ENCODE assay signal across 16 cellular contexts in the genomic region with DNA sequence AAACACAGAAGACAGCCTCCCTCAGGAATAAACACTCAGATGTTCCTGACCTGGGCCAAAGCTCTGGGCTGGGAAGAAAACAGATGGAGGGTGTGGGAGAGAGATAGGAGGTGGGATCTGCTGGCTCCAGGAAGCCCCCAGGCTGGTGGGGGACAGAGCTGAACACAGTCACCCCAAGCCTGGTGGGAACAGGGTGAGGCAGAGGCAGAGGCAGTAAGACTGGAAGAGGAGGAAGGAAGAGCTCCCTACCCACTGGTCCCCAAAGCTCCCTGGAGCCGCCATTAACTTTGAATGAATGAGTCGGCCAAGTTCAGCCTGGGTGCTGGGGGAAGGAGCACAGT. TPM values are rescaled to one million over a fixed set of nuclear protein-coding genes. Genes with fewer than 3 reads are reported as not detected.
"Had no signal": no experiment of that assay in that cellular context is flagged by ENCODE, and none has a peak within 500 bp of the region (broad histone marks: within the 10 kb centered on the region; RNA-seq: fewer than 3 reads in every experiment).

No MANE protein-coding gene starts in this region.

- H3K27ac Mint-ChIP-seq: naive thymus-derived CD4-positive, alpha-beta T cell had no signal

- H3K9me3 ChIP-seq: gastrocnemius medialis, heart right ventricle, left ventricle myocardium inferior, mucosa of descending colon, prostate gland, transverse colon had no signal

- H3K4me3 ChIP-seq: gastrocnemius medialis, heart right ventricle, left ventricle myocardium inferior, mucosa of descending colon, prostate gland, transverse colon had no signal

- H3K36me3 Mint-ChIP-seq: naive thymus-derived CD4-positive, alpha-beta T cell had no signal

- H3K36me3 ChIP-seq: cardiac muscle cell, gastrocnemius medialis, heart right ventricle, left ventricle myocardium inferior, prostate gland, transverse colon had no signal

- H3K27me3 ChIP-seq: cardiac muscle cell had no signal

- H3K4me1 ChIP-seq: gastrocnemius medialis, prostate gland, transverse colon had no signal

- FAIRE-seq: small intestine had no signal

- DNase-seq: activated naive CD4-positive, alpha-beta T cell treated with anti-CD3 and anti-CD28 coated beads, Interleukin-2, amount 50 U/mL, for 16 hours; activated T-cell treated with anti-CD3 and anti-CD28 coated beads for 4 hours; erythroblast; gastrocnemius medialis; heart right ventricle; left ventricle myocardium inferior; mucosa of descending colon; naive thymus-derived CD4-positive, alpha-beta T cell; occipital lobe; stimulated activated CD4-positive, alpha-beta T cell treated with anti-CD3 and anti-CD28 coated beads, Interleukin-4, amount 100 ng/mL, for 24 hours; stimulated activated naive CD4-positive, alpha-beta T cell treated with Interleukin-2 at 50 U/mL for 16 hours; transverse colon had no signal

- ATAC-seq: gastrocnemius medialis; mucosa of descending colon; naive thymus-derived CD4-positive, alpha-beta T cell had no signal

- H3K27ac ChIP-seq: cardiac muscle cell, gastrocnemius medialis, heart right ventricle, left ventricle myocardium inferior, prostate gland, transverse colon had no signal

RNA-seq across cellular contexts. Expression of gene KCNN1, which starts 0.8 kb away (rescaled TPM):
- total RNA-seq: gastrocnemius medialis; T-helper 2 cell treated with Interferon-gamma antibody and Interleukin-4, amounts not matched to agents 100 ng/mL and 5 ng/mL, for 36 hours had no signal
- polyA plus RNA-seq: heart right ventricle; naive thymus-derived CD4-positive, alpha-beta T cell had no signal
